16 cellular contexts compared by ENCODE assay signal in the genomic region with DNA sequence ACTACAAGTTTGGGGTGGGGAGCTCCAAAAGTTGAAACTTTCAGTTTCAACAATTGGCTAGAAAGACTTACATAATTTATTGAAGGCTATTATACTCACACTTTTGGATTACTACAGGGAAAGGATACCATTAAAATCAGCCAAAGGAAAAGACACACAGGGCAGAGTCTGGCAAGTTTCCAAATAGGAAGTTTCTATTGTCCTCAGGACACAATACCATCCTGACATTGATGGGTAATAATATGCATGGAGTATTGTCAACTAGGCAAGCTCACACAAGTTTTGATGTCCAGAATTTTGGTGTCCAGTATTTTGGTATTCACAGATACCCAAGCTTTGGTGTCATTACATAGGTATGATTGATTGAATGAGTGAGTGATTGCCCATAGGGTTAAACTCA.
DNase-seq lines count a peak whose midpoint lies in the region; TF ChIP-seq lines count a peak whose summit lies in the region.
"Had no signal": no experiment of that assay in that cellular context is flagged by ENCODE, and none has a peak within 500 bp of the region (broad histone marks: within the 10 kb centered on the region; RNA-seq: fewer than 3 reads in every experiment).

No MANE protein-coding gene starts in this region.

- peak; percentile 9 for DNase-seq in COLO668 (lab: John Stamatoyannopoulos, UW; ENCODE audit: unreplicated experiment)
- peak; percentile 28 for DNase-seq in HT-29 (ENCODE audit: low spot score)
- peak; percentile 2 to 64 for DNase-seq in lung microvascular endothelial cell (ENCODE audit: low read depth in 2 of 2)
- DNase-seq in A673 (ENCODE audit: low spot score) = no peak
- DNase-seq in hippocampal formation (lab: John Stamatoyannopoulos, UW) = no peak
- DNase-seq: Calu3; CD4-positive, alpha-beta T cell; CD8-positive, alpha-beta memory T cell; COR-L47; DMS53; DMS79 treated with DMSO at 0.1 percent for 48 hours; GF-D8; H9 had no signal

- no peak overlapping the region for H3K4me3 ChIP-seq in A673 (ENCODE audit: low read depth, low read length, poor library complexity, severe bottlenecking)
- H3K4me3 ChIP-seq: BLaER1 treated with 17β-estradiol and CSF1 and Interleukin-3, amounts not matched to agents 10 nM and 100 nM; GM23338 had no signal

- TF ChIP-seq CTCF in VCaP (conservative IDR thresholded peaks at IDR 0.05) (no peak), A673 (conservative IDR thresholded peaks at IDR 0.05; ENCODE audit: low read depth, low read length) (no peak)

- H3K9me3 ChIP-seq in A673 (ENCODE audit: low read depth, low read length, poor library complexity, severe bottlenecking) = no peaks in the 10 kb centered on the region

- intact Hi-C loops in A673 (cut with micrococcal nuclease; ENCODE audit: unreplicated experiment) = no loop called here

- H3K27ac ChIP-seq in VCaP (peak overlapping the region; percentile 9; the same call in 1 of the 2 replicates), A673 (ENCODE audit: low read depth, low read length, poor library complexity, severe bottlenecking) (no peak overlapping the region)
- H3K27ac ChIP-seq: BLaER1 treated with 17β-estradiol and CSF1 and Interleukin-3, amounts not matched to agents 10 nM and 100 nM had no signal

- CTCF ChIA-PET in A673 (lab: Charles Lee) = no interaction called here

- H3K4me1 ChIP-seq in A673 (ENCODE audit: insufficient read depth, low read length, poor library complexity, severe bottlenecking) = no peaks in the 10 kb centered on the region
- H3K4me1 ChIP-seq: BLaER1 treated with 17β-estradiol and CSF1 and Interleukin-3, amounts not matched to agents 10 nM and 100 nM had no signal

- no TSS peak for BruUV-seq in A673 (replicated peaks; lab: Mats Ljungman, UMichigan)

- no peaks in the 10 kb centered on the region for H3K36me3 ChIP-seq in A673 (ENCODE audit: insufficient read depth, low read length, poor library complexity, severe bottlenecking)
- H3K36me3 ChIP-seq: BLaER1 treated with 17β-estradiol and CSF1 and Interleukin-3, amounts not matched to agents 10 nM and 100 nM had no signal

- no peaks in the 10 kb centered on the region for H3K27me3 ChIP-seq in A673 (replicated peaks; ENCODE audit: insufficient read depth, low read depth, low read length, poor library complexity)
- H3K27me3 ChIP-seq: BLaER1 treated with 17β-estradiol and CSF1 and Interleukin-3, amounts not matched to agents 10 nM and 100 nM had no signal

- POLR2A ChIA-PET in A673 (lab: Charles Lee; ENCODE audit: low non-redundant PET) = no interaction called here

Comparison
In these comparisons a context has a peak if more than half of its experiments do, and no peak if none do; other contexts are left out.
1. DNase-seq: peak in COLO668 (single experiment), HT-29 (single experiment) and lung microvascular endothelial cell (2 of 2); none in A673 (single experiment) and hippocampal formation (0 of 2).